ENCODE assay signal across 31 cellular contexts in the genomic region with DNA sequence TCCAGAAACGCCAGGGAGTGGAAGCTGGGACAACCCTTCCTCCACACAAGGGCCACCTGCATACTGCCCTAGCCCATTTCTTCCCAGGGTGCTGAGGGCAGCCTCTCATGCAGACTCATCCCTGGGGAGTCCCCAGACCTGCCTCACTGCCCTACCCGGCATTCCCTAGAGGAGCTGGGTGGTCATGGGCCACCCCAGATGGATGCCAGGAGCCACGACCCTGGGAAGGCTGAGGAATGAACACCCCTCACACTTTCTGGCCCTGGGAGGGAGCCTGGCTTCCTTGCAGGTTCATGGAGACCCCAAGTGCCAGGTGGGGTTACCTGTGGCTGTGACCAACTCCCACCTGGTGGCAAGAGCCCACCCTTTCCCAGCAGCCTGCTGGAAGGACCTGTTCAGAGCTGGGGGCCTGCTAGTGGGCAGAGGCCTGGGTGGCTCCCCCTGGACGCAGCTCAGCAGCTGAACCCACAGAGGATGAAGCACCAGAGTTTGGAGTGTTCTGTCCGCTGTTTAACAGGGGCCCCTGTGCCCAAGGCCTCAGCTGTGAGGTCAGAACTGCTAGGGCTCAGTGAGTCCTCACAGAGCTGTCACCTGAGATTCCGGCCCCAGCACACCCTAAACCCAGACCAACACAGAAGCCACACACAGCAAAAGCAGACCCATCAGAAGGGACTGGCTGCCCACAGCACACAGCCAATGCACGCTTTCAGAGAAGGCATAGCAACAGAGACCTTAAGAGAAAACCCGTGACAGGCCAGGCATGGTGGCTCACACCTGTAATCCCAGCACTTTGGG. TPM values are rescaled to one million over a fixed set of nuclear protein-coding genes. Genes with fewer than 3 reads are reported as not detected.
DNase-seq lines count a peak whose midpoint lies in the region; ATAC-seq, FAIRE-seq and TF ChIP-seq lines count a peak whose summit lies in the region.
"Had no signal": no experiment of that assay in that cellular context is flagged by ENCODE, and none has a peak within 500 bp of the region (broad histone marks: within the 10 kb centered on the region; RNA-seq: fewer than 3 reads in every experiment).

No MANE protein-coding gene starts in this region.

- no peak overlapping the region for H3K56ac ChIP-seq in H1 (replicated peaks; ENCODE audit: insufficient read length, low read depth, low read length)

- no peak overlapping the region for H3K27ac Mint-ChIP-seq in stimulated activated effector memory CD8-positive, alpha-beta T cell treated with anti-CD3 and anti-CD28 coated beads, Interleukin-12 subunit alpha, Interleukin-12 subunit beta, amount 100 ng/mL, for 72 hours

- H2AK5ac ChIP-seq in H1 (ENCODE audit: low read depth, low read length) = peak overlapping the region; percentile 28; the same call in 1 of the 2 replicates

- no peak overlapping the region for H2AFZ ChIP-seq in H1 (ENCODE audit: low read length)

- no peak overlapping the region; a peak in 1 of 7 replicates for H3K9ac ChIP-seq in H1 (replicated peaks in 1 of 4; ENCODE audit: extremely low read depth in 1 of 4, low read depth in 3 of 4, low read length in 3 of 4)

- peaks cover 7% of the 10 kb centered on the region for H3K79me1 ChIP-seq in H1 (ENCODE audit: low read depth, low read length)

- H3K18ac ChIP-seq in H1 (ENCODE audit: extremely low read depth, low read length) = no peak overlapping the region

- no peaks in the 10 kb centered on the region for H3K23me2 ChIP-seq in H1 (ENCODE audit: low read depth, low read length)

- 88% methylated on average over 8 of the region's 8 CpGs; no CpG with 5 or more reads in 1 of the 2 experiments for WGBS in H1 (ENCODE audit: extremely low coverage in 1 of 2, insufficient coverage in 1 of 2, insufficient read length in 1 of 2, insufficient replicate concordance in 2 of 2, low coverage in 1 of 2, low lambda C conversion rate in 2 of 2, missing lambda C conversion rate in 1 of 2), 2 experiments

- no peaks in the 10 kb centered on the region for H3K9me3 ChIP-seq in H1 (ENCODE audit: insufficient read depth in 2 of 2, low read depth in 1 of 2, low read length in 1 of 2)
- H3K9me3 ChIP-seq: heart right ventricle had no signal

- no peak overlapping the region for H2BK12ac ChIP-seq in H1 (ENCODE audit: low read depth, low read length)

- no peak for TF ChIP-seq CTCF in H1 (IDR thresholded peaks at IDR 0.05; ENCODE audit: control extremely low read depth in 1 of 3, insufficient read depth in 1 of 3, low read depth in 1 of 3, low read length in 3 of 3)

- H4K8ac ChIP-seq in H1 (ENCODE audit: extremely low read depth, insufficient read depth, low read length) = peak overlapping the region; percentile 1; the same call in 1 of the 2 replicates

- no peak for FAIRE-seq in H1 (lab: Jason Lieb, UNC)
- FAIRE-seq: A204.1, colon had no signal

- peaks cover 24 to 54% (median 43%) of the 10 kb centered on the region in 4 experiments; a peak in 7 of 8 replicates for H3K36me3 ChIP-seq in H1 (ENCODE audit: control insufficient read depth in 2 of 4, insufficient read depth in 4 of 4, low read length in 3 of 4)

- no peak overlapping the region for H3K14ac ChIP-seq in H1 (ENCODE audit: insufficient read length)

- TF ChIP-seq RAD21 in H1 (IDR thresholded peaks at IDR 0.05 in 1 of 2, conservative IDR thresholded peaks at IDR 0.05 in 1 of 2; ENCODE audit: low read depth in 2 of 2, low read length in 2 of 2) = no peak

- no peak overlapping the region for H2BK20ac ChIP-seq in H1 (ENCODE audit: low read length)

- H3K4me1 Mint-ChIP-seq in stimulated activated effector memory CD8-positive, alpha-beta T cell treated with anti-CD3 and anti-CD28 coated beads, Interleukin-12 subunit alpha, Interleukin-12 subunit beta, amount 100 ng/mL, for 72 hours = peaks cover 19% of the 10 kb centered on the region

- peak; percentile 35 for TF ChIP-seq POLR2A in GM15510 (IDR thresholded peaks at IDR 0.05; ENCODE audit: borderline replicate concordance, extremely low read depth, insufficient read length)
- peak in 1 of 2 experiments; percentile 27; a peak in 2 of 3 replicates for TF ChIP-seq POLR2A in H1 (IDR thresholded peaks at IDR 0.05; ENCODE audit: control extremely low read depth in 1 of 2, low read depth in 2 of 2, low read length in 2 of 2)

- no peak overlapping the region for H2BK120ac ChIP-seq in H1 (replicated peaks; ENCODE audit: low read depth, low read length)

- H3K27ac ChIP-seq in H1 (ENCODE audit: low read depth, low read length) = 0 out of 2 replicates have a peak overlapping the region, but pooled peaks have one; percentile 33
- H3K27ac ChIP-seq: foreskin keratinocyte, heart right ventricle, skin epidermis had no signal

- CTCF ChIA-PET in H1 (lab: Charles Lee; ENCODE audit: partially characterized antibody) = interaction anchor here (0.9 to 2.3 kb wide), 8 partner anchors 10 to 127 kb away, joined by 3 to 15 read pairs (median 6); no protein-coding TSS in a partner anchor

- H3K4me2 ChIP-seq in H1 (ENCODE audit: insufficient read depth in 1 of 2, low read depth in 2 of 2, low read length in 2 of 2) = no peak overlapping the region; a peak in 1 of 4 replicates

- peaks cover 82% of the 10 kb centered on the region for H3K36me3 Mint-ChIP-seq in stimulated activated effector memory CD8-positive, alpha-beta T cell treated with anti-CD3 and anti-CD28 coated beads, Interleukin-12 subunit alpha, Interleukin-12 subunit beta, amount 100 ng/mL, for 72 hours

- H3K23ac ChIP-seq in H1 (ENCODE audit: insufficient read length) = no peak overlapping the region

- TF ChIP-seq EP300 in H1 (IDR thresholded peaks at IDR 0.05; ENCODE audit: borderline replicate concordance in 1 of 2, low read depth in 2 of 2, low read length in 2 of 2) = no peak

- no peak overlapping the region for H3K4ac ChIP-seq in H1 (replicated peaks; ENCODE audit: insufficient read length, low read depth, low read length)

- H3K79me2 ChIP-seq in H1 (ENCODE audit: control insufficient read depth in 1 of 2, insufficient read depth in 2 of 2, low read length in 2 of 2) = peaks cover 0 to 19% of the 10 kb centered on the region in 2 experiments; a peak in 3 of 4 replicates

- H3K9me3 Mint-ChIP-seq in stimulated activated effector memory CD8-positive, alpha-beta T cell treated with anti-CD3 and anti-CD28 coated beads, Interleukin-12 subunit alpha, Interleukin-12 subunit beta, amount 100 ng/mL, for 72 hours = no peaks in the 10 kb centered on the region

- peaks cover 43 to 45% of the 10 kb centered on the region in 2 experiments for H4K20me1 ChIP-seq in H1 (replicated peaks in 1 of 2; ENCODE audit: control insufficient read depth in 1 of 2, insufficient read depth in 2 of 2, low read length in 2 of 2)

- no peak overlapping the region for H4K91ac ChIP-seq in H1 (replicated peaks; ENCODE audit: insufficient read length, low read length)

- H3K4me3 ChIP-seq in H1 (ENCODE audit: extremely low read depth in 1 of 4, insufficient read depth in 2 of 4, low read depth in 3 of 4, low read length in 4 of 4) = no peak overlapping the region
- H3K4me3 ChIP-seq: heart right ventricle, skin epidermis had no signal

- no peak overlapping the region for H2BK5ac ChIP-seq in H1 (ENCODE audit: low read depth, low read length)

- peak; percentile 33 for DNase-seq in DMS53 (lab: John Stamatoyannopoulos, UW)
- DNase-seq in DMS53 treated with DMSO at 0.1 percent for 48 hours (lab: John Stamatoyannopoulos, UW; ENCODE audit: unreplicated experiment) = no peak
- peak; percentile 51 for DNase-seq in NCI-H69 (lab: John Stamatoyannopoulos, UW)
- DNase-seq in H1 (ENCODE audit: low read depth in 1 of 2, low spot score in 2 of 2) = no peak
- no peak for DNase-seq in NCI-H2029 (lab: John Stamatoyannopoulos, UW)
- no peak for DNase-seq in stimulated activated effector memory CD8-positive, alpha-beta T cell treated with anti-CD3 and anti-CD28 coated beads, Interleukin-12 subunit alpha, Interleukin-12 subunit beta, amount 100 ng/mL, for 72 hours (ENCODE audit: low spot score in 2 of 2)
- DNase-seq in GOT3 (lab: John Stamatoyannopoulos, UW) = no peak
- DNase-seq: activated CD4-positive, alpha-beta T cell treated with anti-CD3 and anti-CD28 coated beads, Interleukin-2, amount 50 U/mL, for 48 hours; activated CD4-positive, CD25-positive, alpha-beta regulatory T cell; activated naive CD4-positive, alpha-beta T cell; COR-L47; effector CD8-positive, alpha-beta T cell; foreskin keratinocyte; heart right ventricle; Kasumi-1; mesendoderm; NCI-H1048; NCI-H187; NCI-H748 treated with DMSO at 0.1 percent for 48 hours; occipital lobe; stimulated activated CD4-positive, alpha-beta T cell treated with anti-CD3 and anti-CD28 coated beads, Interleukin-1b, Interleukin-23, amount 100 ng/mL, for 48 hours; T1000 had no signal

- ATAC-seq in stimulated activated effector memory CD8-positive, alpha-beta T cell treated with anti-CD3 and anti-CD28 coated beads, Interleukin-12 subunit alpha, Interleukin-12 subunit beta, amount 100 ng/mL, for 72 hours = no peak
- ATAC-seq: esophagus mucosa, foreskin keratinocyte, Right ventricle myocardium inferior had no signal

- H3K4me3 Mint-ChIP-seq in stimulated activated effector memory CD8-positive, alpha-beta T cell treated with anti-CD3 and anti-CD28 coated beads, Interleukin-12 subunit alpha, Interleukin-12 subunit beta, amount 100 ng/mL, for 72 hours = no peak overlapping the region

- H3K4me1 ChIP-seq in H1 (replicated peaks in 1 of 4; ENCODE audit: control insufficient read depth in 3 of 4, insufficient read depth in 4 of 4, low read length in 3 of 4) = peaks cover 0 to 14% (median 6%) of the 10 kb centered on the region in 4 experiments; a peak in 5 of 7 replicates
- H3K4me1 ChIP-seq: foreskin keratinocyte, heart right ventricle had no signal

- no peak overlapping the region for H4K5ac ChIP-seq in H1 (ENCODE audit: insufficient read length, low read depth, low read length)

- no peaks in the 10 kb centered on the region for H3K27me3 ChIP-seq in H1 (replicated peaks in 1 of 4; ENCODE audit: control insufficient read depth in 3 of 4, extremely low read depth in 1 of 4, insufficient read depth in 3 of 4, low read length in 3 of 4)
- H3K27me3 ChIP-seq: foreskin keratinocyte had no signal

- H2BK15ac ChIP-seq in H1 (ENCODE audit: low read length) = no peak overlapping the region

- POLR2A ChIA-PET in H1 (lab: Charles Lee; ENCODE audit: partially characterized antibody) = interaction anchor here (0.6 to 15.0 kb wide), 26 partner anchors 6 to 445 kb away, joined by 3 to 275 read pairs (median 5); a partner anchor contains a TSS

RNA-seq across cellular contexts. Expression of a gene that starts 6.6 kb away (rescaled TPM):
- not detected in 2 replicates for total RNA-seq in H1 (2021; fragmentation: NEBNext Ultra II Directional; extraction: Animal tissue kit (Norgen Biotek cat#: 25700))
- not detected in 2 replicates for polyA plus RNA-seq in H1 (2011; rRNA removed)
- not detected for polyA plus RNA-seq in H1 (2011; cell fraction: cytosol; rRNA removed)
- polyA plus RNA-seq in H1 (2011; cell fraction: nucleus; rRNA removed) = not detected
- polyA plus RNA-seq in H1 (2012, experiment 1 of 2) = not detected in 4 replicates
- polyA plus RNA-seq in H1 (2012, experiment 2 of 2) = not detected
- polyA plus RNA-seq in H1 (2013, experiment 1 of 2) = not detected
- polyA plus RNA-seq in H1 (2013, experiment 2 of 2) = not detected
- not detected in 2 replicates for polyA minus RNA-seq in H1 (2011; rRNA and poly(A)+ RNA removed)
- not detected for polyA minus RNA-seq in H1 (2011; cell fraction: cytosol; rRNA and poly(A)+ RNA removed)
- polyA minus RNA-seq in H1 (2011; cell fraction: nucleus; rRNA and poly(A)+ RNA removed) = not detected
- total RNA-seq: esophagus mucosa, foreskin keratinocyte, heart right ventricle, HT1080, myocyte, occipital lobe, Right ventricle myocardium inferior, urinary bladder had no signal
- polyA plus RNA-seq: foreskin keratinocyte, heart right ventricle, urinary bladder had no signal

RNA-seq across cellular contexts. Expression of a gene that starts 26.6 kb away (rescaled TPM):
- total RNA-seq in H1 (2021; fragmentation: NEBNext Ultra II Directional; extraction: Animal tissue kit (Norgen Biotek cat#: 25700)) = not detected in 2 replicates
- not detected in 2 replicates for polyA plus RNA-seq in H1 (2011; rRNA removed)
- not detected for polyA plus RNA-seq in H1 (2011; cell fraction: cytosol; rRNA removed)
- polyA plus RNA-seq in H1 (2011; cell fraction: nucleus; rRNA removed) = not detected
- not detected in 4 replicates for polyA plus RNA-seq in H1 (2012, experiment 1 of 2)
- polyA plus RNA-seq in H1 (2012, experiment 2 of 2) = not detected
- polyA plus RNA-seq in H1 (2013, experiment 1 of 2) = not detected
- not detected for polyA plus RNA-seq in H1 (2013, experiment 2 of 2)
- not detected in 2 replicates for polyA minus RNA-seq in H1 (2011; rRNA and poly(A)+ RNA removed)
- polyA minus RNA-seq in H1 (2011; cell fraction: cytosol; rRNA and poly(A)+ RNA removed) = not detected
- polyA minus RNA-seq in H1 (2011; cell fraction: nucleus; rRNA and poly(A)+ RNA removed) = not detected
- total RNA-seq: esophagus mucosa, foreskin keratinocyte, heart right ventricle, HT1080, myocyte, occipital lobe, Right ventricle myocardium inferior, urinary bladder had no signal
- polyA plus RNA-seq: foreskin keratinocyte, heart right ventricle, urinary bladder had no signal

RNA-seq across cellular contexts. Expression of a gene that starts 26.8 kb away (rescaled TPM):
- 3.4 and 4.8 TPM in 2 replicates for total RNA-seq in H1 (2021; fragmentation: NEBNext Ultra II Directional; extraction: Animal tissue kit (Norgen Biotek cat#: 25700))
- polyA plus RNA-seq in H1 (2011; rRNA removed) = 4.0 and 5.8 TPM in 2 replicates
- polyA plus RNA-seq in H1 (2011; cell fraction: cytosol; rRNA removed) = 4.8 TPM
- polyA plus RNA-seq in H1 (2011; cell fraction: nucleus; rRNA removed) = 7.1 TPM
- 5.2 to 6.7 TPM (median 5.7 TPM) in 4 replicates for polyA plus RNA-seq in H1 (2012, experiment 1 of 2)
- polyA plus RNA-seq in H1 (2012, experiment 2 of 2) = 4.1 TPM
- polyA plus RNA-seq in H1 (2013, experiment 1 of 2) = 6.2 TPM
- 5.8 TPM for polyA plus RNA-seq in H1 (2013, experiment 2 of 2)
- 0.63 and 1.4 TPM in 2 replicates for polyA minus RNA-seq in H1 (2011; rRNA and poly(A)+ RNA removed)
- polyA minus RNA-seq in H1 (2011; cell fraction: cytosol; rRNA and poly(A)+ RNA removed) = 1.3 TPM
- 2.9 TPM for polyA minus RNA-seq in H1 (2011; cell fraction: nucleus; rRNA and poly(A)+ RNA removed)
- total RNA-seq: HT1080, myocyte, occipital lobe, urinary bladder had no signal

RNA-seq across cellular contexts. Expression of a gene that starts 36.5 kb away (rescaled TPM):
- not detected in 2 replicates for total RNA-seq in H1 (2021; fragmentation: NEBNext Ultra II Directional; extraction: Animal tissue kit (Norgen Biotek cat#: 25700))
- polyA plus RNA-seq in H1 (2011; rRNA removed) = not detected in 2 replicates
- 0.06 TPM for polyA plus RNA-seq in H1 (2011; cell fraction: cytosol; rRNA removed)
- polyA plus RNA-seq in H1 (2011; cell fraction: nucleus; rRNA removed) = 0.20 TPM
- polyA plus RNA-seq in H1 (2012, experiment 1 of 2) = not detected in 4 replicates
- not detected for polyA plus RNA-seq in H1 (2012, experiment 2 of 2)
- polyA plus RNA-seq in H1 (2013, experiment 1 of 2) = 0.04 TPM
- polyA plus RNA-seq in H1 (2013, experiment 2 of 2) = not detected
- not detected in 2 replicates for polyA minus RNA-seq in H1 (2011; rRNA and poly(A)+ RNA removed)
- polyA minus RNA-seq in H1 (2011; cell fraction: cytosol; rRNA and poly(A)+ RNA removed) = not detected
- polyA minus RNA-seq in H1 (2011; cell fraction: nucleus; rRNA and poly(A)+ RNA removed) = not detected
- total RNA-seq: esophagus mucosa, foreskin keratinocyte, heart right ventricle, HT1080, myocyte, occipital lobe, Right ventricle myocardium inferior, urinary bladder had no signal
- polyA plus RNA-seq: foreskin keratinocyte, heart right ventricle, urinary bladder had no signal

RNA-seq across cellular contexts. Expression of a gene that starts 57.9 kb away (rescaled TPM):
- total RNA-seq in H1 (2021; fragmentation: NEBNext Ultra II Directional; extraction: Animal tissue kit (Norgen Biotek cat#: 25700)) = not detected in 2 replicates
- polyA plus RNA-seq in H1 (2011; rRNA removed) = 0.08 and 0.25 TPM in 2 replicates
- polyA plus RNA-seq in H1 (2011; cell fraction: cytosol; rRNA removed) = 0.13 TPM
- 0.86 TPM for polyA plus RNA-seq in H1 (2011; cell fraction: nucleus; rRNA removed)
- polyA plus RNA-seq in H1 (2012, experiment 1 of 2) = 0.15 TPM in 1 of 4 replicates, not detected in the others
- not detected for polyA plus RNA-seq in H1 (2012, experiment 2 of 2)
- polyA plus RNA-seq in H1 (2013, experiment 1 of 2) = 0.04 TPM
- 0.06 TPM for polyA plus RNA-seq in H1 (2013, experiment 2 of 2)
- 0.61 and 0.69 TPM in 2 replicates for polyA minus RNA-seq in H1 (2011; rRNA and poly(A)+ RNA removed)
- polyA minus RNA-seq in H1 (2011; cell fraction: cytosol; rRNA and poly(A)+ RNA removed) = not detected
- not detected for polyA minus RNA-seq in H1 (2011; cell fraction: nucleus; rRNA and poly(A)+ RNA removed)
- total RNA-seq: esophagus mucosa, foreskin keratinocyte, heart right ventricle, HT1080, myocyte, occipital lobe, Right ventricle myocardium inferior, urinary bladder had no signal
- polyA plus RNA-seq: foreskin keratinocyte, heart right ventricle, urinary bladder had no signal

Comparison
In these comparisons a context has a peak if more than half of its experiments do, and no peak if none do; other contexts are left out.
1. DNase-seq: peak in DMS53 (single experiment) and NCI-H69 (single experiment); none in DMS53 treated with DMSO at 0.1 percent for 48 hours (single experiment), H1 (0 of 2), NCI-H2029 (single experiment), stimulated activated effector memory CD8-positive, alpha-beta T cell treated with anti-CD3 and anti-CD28 coated beads, Interleukin-12 subunit alpha, Interleukin-12 subunit beta, amount 100 ng/mL, for 72 hours (0 of 2) and GOT3 (single experiment).